In genomic region chr11:27698872-27699241, GRCh38 we compare ENCODE assay signal across 9 cellular contexts. TPM values are rescaled to one million over a fixed set of nuclear protein-coding genes. Genes with fewer than 3 reads are reported as not detected.
DNase-seq lines count a peak whose midpoint lies in the region; ATAC-seq, FAIRE-seq and TF ChIP-seq lines count a peak whose summit lies in the region.
"Had no signal": no experiment of that assay in that cellular context is flagged by ENCODE, and none has a peak within 500 bp of the region (broad histone marks: within the 10 kb centered on the region; RNA-seq: fewer than 3 reads in every experiment).

No MANE protein-coding gene starts in this region.

- TF ChIP-seq RAD21 in H1 (IDR thresholded peaks at IDR 0.05 in 1 of 2, conservative IDR thresholded peaks at IDR 0.05 in 1 of 2; ENCODE audit: low read depth in 2 of 2, low read length in 2 of 2) = peak; percentile 87 to 90

- no peaks in the 10 kb centered on the region for H3K4me1 ChIP-seq in BE2C
- peaks cover 1 to 18% (median 3%) of the 10 kb centered on the region in 4 experiments; a peak in 4 of 7 replicates for H3K4me1 ChIP-seq in H1 (replicated peaks in 1 of 4; ENCODE audit: control insufficient read depth in 3 of 4, insufficient read depth in 4 of 4, low read length in 3 of 4)

- H3K23ac ChIP-seq in H1 (ENCODE audit: insufficient read length) = no peak overlapping the region

- H4K91ac ChIP-seq in H1 (replicated peaks; ENCODE audit: insufficient read length, low read length) = peak overlapping the region; percentile 22

- no peak overlapping the region for H3K4ac ChIP-seq in H1 (replicated peaks; ENCODE audit: insufficient read length, low read depth, low read length)

- H4K5ac ChIP-seq in H1 (ENCODE audit: insufficient read length, low read depth, low read length) = peak overlapping the region; percentile 27

- no peak overlapping the region for H3K4me3 Mint-ChIP-seq in activated CD4-positive, alpha-beta T cell treated with anti-CD3 and anti-CD28 coated beads, Interleukin-2, amount 10 ng/mL, durations not matched to agents 7 days and 5 days

- peak overlapping the region; percentile 81 for H2BK120ac ChIP-seq in H1 (replicated peaks; ENCODE audit: low read depth, low read length)

- H3K27me3 ChIP-seq in BE2C (peaks cover 35% of the 10 kb centered on the region), H1 (replicated peaks in 1 of 4; ENCODE audit: control insufficient read depth in 3 of 4, extremely low read depth in 1 of 4, insufficient read depth in 3 of 4, low read length in 3 of 4) (peaks cover 8 to 28% (median 20%) of the 10 kb centered on the region in 4 experiments)

- H3K36me3 Mint-ChIP-seq in activated CD4-positive, alpha-beta T cell treated with anti-CD3 and anti-CD28 coated beads, Interleukin-2, amount 10 ng/mL, durations not matched to agents 7 days and 5 days (ENCODE audit: low read depth) = no peaks in the 10 kb centered on the region

- peak overlapping the region; percentile 83; the same call in 1 of the 2 replicates for H2BK20ac ChIP-seq in H1 (ENCODE audit: low read length)

- H3K4me3 ChIP-seq in BE2C (ENCODE audit: low read depth, low read length) (peak overlapping the region; percentile 47), H1 (ENCODE audit: extremely low read depth in 1 of 4, insufficient read depth in 2 of 4, low read depth in 3 of 4, low read length in 4 of 4) (peak overlapping the region; percentile 61 to 95 (median 83))

- ATAC-seq in GM18858 (IDR thresholded peaks at IDR 0.05; ENCODE audit: unreplicated experiment) = peak; percentile 57
- peak; percentile 45 for ATAC-seq in HG03060 (IDR thresholded peaks at IDR 0.05; ENCODE audit: low read depth, unreplicated experiment)

- no peak overlapping the region; the same call in 1 of the 2 replicates for H3K27ac ChIP-seq in H1 (ENCODE audit: low read depth, low read length)

- H3K27me3 Mint-ChIP-seq in activated CD4-positive, alpha-beta T cell treated with anti-CD3 and anti-CD28 coated beads, Interleukin-2, amount 10 ng/mL, durations not matched to agents 7 days and 5 days = peaks cover 71% of the 10 kb centered on the region

- no peaks in the 10 kb centered on the region for H3K9me3 Mint-ChIP-seq in activated CD4-positive, alpha-beta T cell treated with anti-CD3 and anti-CD28 coated beads, Interleukin-2, amount 10 ng/mL, durations not matched to agents 7 days and 5 days

- peaks cover 22% of the 10 kb centered on the region for H3K23me2 ChIP-seq in H1 (ENCODE audit: low read depth, low read length)

- no peak overlapping the region for H3K27ac Mint-ChIP-seq in activated CD4-positive, alpha-beta T cell treated with anti-CD3 and anti-CD28 coated beads, Interleukin-2, amount 10 ng/mL, durations not matched to agents 7 days and 5 days

- peak overlapping the region; percentile 95 for H3K18ac ChIP-seq in H1 (ENCODE audit: extremely low read depth, low read length)

- no peak for FAIRE-seq in H1 (lab: Jason Lieb, UNC)

- POLR2A ChIA-PET in activated CD4-positive, alpha-beta T cell treated with anti-CD3 and anti-CD28 coated beads, Interleukin-2, amount 10 ng/mL, durations not matched to agents 7 days and 5 days (lab: Charles Lee) = no interaction called here
- POLR2A ChIA-PET in H1 (lab: Charles Lee; ENCODE audit: partially characterized antibody) = interaction anchor here (0.9 to 9.1 kb wide), 18 partner anchors 10 to 832 kb away, joined by 3 to 191 read pairs (median 5); partner anchors contain the start of genes KIF18A, LIN7C and METTL15

- H2BK15ac ChIP-seq in H1 (ENCODE audit: low read length) = 0 out of 2 replicates have a peak overlapping the region, but pooled peaks have one; percentile 12

- peak overlapping the region; percentile 91 to 95 for H3K4me2 ChIP-seq in H1 (ENCODE audit: insufficient read depth in 1 of 2, low read depth in 2 of 2, low read length in 2 of 2)

- peak overlapping the region; percentile 43; the same call in 1 of the 2 replicates for H2AFZ ChIP-seq in H1 (ENCODE audit: low read length)

- DNase-seq in BE2C (peak; percentile 73), NCI-H226 (peak; percentile 77), H1 (ENCODE audit: low read depth in 1 of 2, low spot score in 2 of 2) (peak; percentile 83 to 97), midbrain (lab: John Stamatoyannopoulos, UW) (peak; percentile 77)
- DNase-seq in activated CD4-positive, alpha-beta T cell treated with anti-CD3 and anti-CD28 coated beads, Interleukin-2, amount 10 ng/mL, durations not matched to agents 7 days and 5 days = peak; percentile 62
- DNase-seq in stimulated activated CD8-positive, alpha-beta memory T cell treated with anti-CD3 and anti-CD28 coated beads, Interleukin-4, amount 100 ng/mL, for 48 hours = peak; percentile 85

- H3K9me3 ChIP-seq in BE2C (no peaks in the 10 kb centered on the region), H1 (ENCODE audit: insufficient read depth in 2 of 2, low read depth in 1 of 2, low read length in 1 of 2) (no peaks in the 10 kb centered on the region)

- TF ChIP-seq EP300 in H1 (IDR thresholded peaks at IDR 0.05; ENCODE audit: borderline replicate concordance in 1 of 2, low read depth in 2 of 2, low read length in 2 of 2) = no peak

- H3K4me1 Mint-ChIP-seq in activated CD4-positive, alpha-beta T cell treated with anti-CD3 and anti-CD28 coated beads, Interleukin-2, amount 10 ng/mL, durations not matched to agents 7 days and 5 days = peaks cover 18% of the 10 kb centered on the region

- peaks cover 0 to 35% of the 10 kb centered on the region in 2 experiments; a peak in 2 of 4 replicates for H3K79me2 ChIP-seq in H1 (ENCODE audit: control insufficient read depth in 1 of 2, insufficient read depth in 2 of 2, low read length in 2 of 2)

- no peaks in the 10 kb centered on the region for H3K79me1 ChIP-seq in H1 (ENCODE audit: low read depth, low read length)

- H3K36me3 ChIP-seq in BE2C = no peaks in the 10 kb centered on the region
- H3K36me3 ChIP-seq in H1 (ENCODE audit: control insufficient read depth in 2 of 4, insufficient read depth in 4 of 4, low read length in 3 of 4) = no peaks in the 10 kb centered on the region

- H3K14ac ChIP-seq in H1 (ENCODE audit: insufficient read length) = no peak overlapping the region

- CTCF ChIA-PET in activated CD4-positive, alpha-beta T cell treated with anti-CD3 and anti-CD28 coated beads, Interleukin-2, amount 10 ng/mL, durations not matched to agents 7 days and 5 days (lab: Charles Lee) = interaction anchor here (0.7 to 1.0 kb wide), 6 partner anchors 12 to 831 kb away, joined by 3 to 7 read pairs (median 4); no protein-coding TSS in a partner anchor
- CTCF ChIA-PET in H1 (lab: Charles Lee; ENCODE audit: partially characterized antibody) = interaction anchor here (0.6 to 9.1 kb wide), 40 partner anchors 9 to 1470 kb away, joined by 3 to 223 read pairs (median 4); partner anchors contain the start of genes KIF18A and METTL15

- no peak for TF ChIP-seq POLR2A in H1 (IDR thresholded peaks at IDR 0.05; ENCODE audit: control extremely low read depth in 1 of 2, low read depth in 2 of 2, low read length in 2 of 2)

- H2AK5ac ChIP-seq in H1 (ENCODE audit: low read depth, low read length) = no peak overlapping the region

- H2BK12ac ChIP-seq in H1 (ENCODE audit: low read depth, low read length) = no peak overlapping the region

- peak; percentile 54 for TF ChIP-seq CTCF in BE2C (IDR thresholded peaks at IDR 0.05; ENCODE audit: low read depth, low read length)
- TF ChIP-seq CTCF in H1 (IDR thresholded peaks at IDR 0.05; ENCODE audit: control extremely low read depth in 1 of 3, insufficient read depth in 1 of 3, low read depth in 1 of 3, low read length in 3 of 3) = peak; percentile 72 to 89 (median 73)

- H3K9ac ChIP-seq in H1 (replicated peaks in 1 of 4; ENCODE audit: extremely low read depth in 1 of 4, low read depth in 3 of 4, low read length in 3 of 4) = peak overlapping the region in 2 of 4 experiments; percentile 25 to 28; a peak in 2 of 7 replicates

- WGBS in H1 (ENCODE audit: extremely low coverage in 1 of 2, insufficient coverage in 1 of 2, insufficient read length in 1 of 2, insufficient replicate concordance in 2 of 2, low coverage in 1 of 2, low lambda C conversion rate in 2 of 2, missing lambda C conversion rate in 1 of 2), 2 experiments = 1% methylated on average over 14 of the region's 18 CpGs; no CpG with 5 or more reads in 1 of the 2 experiments

- H4K20me1 ChIP-seq in H1 (replicated peaks in 1 of 2; ENCODE audit: control insufficient read depth in 1 of 2, insufficient read depth in 2 of 2, low read length in 2 of 2) = no peaks in the 10 kb centered on the region

- H2BK5ac ChIP-seq in H1 (ENCODE audit: low read depth, low read length) = peak overlapping the region; percentile 69; the same call in 1 of the 2 replicates

- H4K8ac ChIP-seq in H1 (ENCODE audit: extremely low read depth, insufficient read depth, low read length) = no peak overlapping the region

- H3K56ac ChIP-seq in H1 (replicated peaks; ENCODE audit: insufficient read length, low read depth, low read length) = peak overlapping the region; percentile 19

TF ChIP-seq in H1, 55 proteins besides CTCF, POLR2A, EP300 and RAD21 (continues in another document):
- TF ChIP-seq SP4 (IDR thresholded peaks at IDR 0.05; ENCODE audit: low read length) (no peak), NANOG (IDR thresholded peaks at IDR 0.05; ENCODE audit: insufficient read depth, low read depth, low read length, poor library complexity, severe bottlenecking) (no peak), POU5F1 (IDR thresholded peaks at IDR 0.05; ENCODE audit: low read depth, low read length) (no peak), TBP (IDR thresholded peaks at IDR 0.05; ENCODE audit: low read depth, low read length) (peak; percentile 8; the same call in 1 of the 2 replicates), SIN3A (conservative IDR thresholded peaks at IDR 0.05 in 1 of 2, IDR thresholded peaks at IDR 0.05 in 1 of 2; ENCODE audit: low read depth in 1 of 2, low read length in 2 of 2) (peak in 1 of 2 experiments; percentile 76; a peak in 1 of 4 replicates), POLR2AphosphoS5 (IDR thresholded peaks at IDR 0.05; ENCODE audit: low read depth, low read length) (0 out of 2 replicates have a peak, but pooled peaks have one; percentile 27)
- TF ChIP-seq, protein P1, sequence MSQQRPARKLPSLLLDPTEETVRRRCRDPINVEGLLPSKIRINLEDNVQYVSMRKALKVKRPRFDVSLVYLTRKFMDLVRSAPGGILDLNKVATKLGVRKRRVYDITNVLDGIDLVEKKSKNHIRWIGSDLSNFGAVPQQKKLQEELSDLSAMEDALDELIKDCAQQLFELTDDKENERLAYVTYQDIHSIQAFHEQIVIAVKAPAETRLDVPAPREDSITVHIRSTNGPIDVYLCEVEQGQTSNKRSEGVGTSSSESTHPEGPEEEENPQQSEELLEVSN (IDR thresholded peaks at IDR 0.05) = no peak

RNA-seq across cellular contexts. Expression of gene BDNF, which starts 1.4 kb away (rescaled TPM):
- polyA plus RNA-seq in BE2C (2012; ENCODE audit: insufficient read depth, insufficient read length, low read depth) = 0.73 TPM
- total RNA-seq in activated CD4-positive, alpha-beta T cell treated with anti-CD3 and anti-CD28 coated beads, Interleukin-2, amount 10 ng/mL, durations not matched to agents 7 days and 5 days = not detected
- 5.4 and 6.0 TPM in 2 replicates for total RNA-seq in H1 (2021; fragmentation: NEBNext Ultra II Directional; extraction: Animal tissue kit (Norgen Biotek cat#: 25700))
- 1.5 and 2.4 TPM in 2 replicates for polyA plus RNA-seq in H1 (2011; rRNA removed)
- polyA plus RNA-seq in H1 (2011; cell fraction: cytosol; rRNA removed) = 2.4 TPM
- polyA plus RNA-seq in H1 (2011; cell fraction: nucleus; rRNA removed) = 2.4 TPM
- 3.5 to 5.7 TPM (median 4.2 TPM) in 4 replicates for polyA plus RNA-seq in H1 (2012, experiment 1 of 2)
- polyA plus RNA-seq in H1 (2012, experiment 2 of 2) = 1.4 TPM
- polyA plus RNA-seq in H1 (2013, experiment 1 of 2) = 4.3 TPM
- polyA plus RNA-seq in H1 (2013, experiment 2 of 2) = 4.9 TPM
- 4.7 and 5.4 TPM in 2 replicates for polyA minus RNA-seq in H1 (2011; rRNA and poly(A)+ RNA removed)
- polyA minus RNA-seq in H1 (2011; cell fraction: cytosol; rRNA and poly(A)+ RNA removed) = 3.2 TPM
- polyA minus RNA-seq in H1 (2011; cell fraction: nucleus; rRNA and poly(A)+ RNA removed) = 7.3 TPM
- total RNA-seq: activated CD8-positive, alpha-beta memory T cell treated with anti-CD3 and anti-CD28 coated beads for 36 hours had no signal
